In genomic region chr13:21219716-21220115, GRCh38 we compare ENCODE assay signal across 1 cellular context.
A peak's percentile ranks its signal among the peaks of the same experiment; 100 is the strongest.
TF ChIP-seq lines count a peak whose summit lies in the region.

No MANE protein-coding gene starts in this region.

TF ChIP-seq in GM12878, 131 proteins besides CTCF, POLR2A, EP300 and RAD21:
- TF ChIP-seq SPI1 (IDR thresholded peaks at IDR 0.05; ENCODE audit: borderline replicate concordance, insufficient read depth, low read depth, low read length) = peak; percentile 21; the same call in 1 of the 2 replicates
